Comparison of ENCODE assay signal across 13 cellular contexts in genomic region chr9:113524460-113524859, GRCh38.
DNase-seq lines count a peak whose midpoint lies in the region; ATAC-seq, FAIRE-seq and TF ChIP-seq lines count a peak whose summit lies in the region.
"Had no signal": no experiment of that assay in that cellular context is flagged by ENCODE, and none has a peak within 500 bp of the region (broad histone marks: within the 10 kb centered on the region; RNA-seq: fewer than 3 reads in every experiment).

No MANE protein-coding gene starts in this region.

- H3K4me1 Mint-ChIP-seq in activated CD8-positive, alpha-beta T cell treated with anti-CD3 and anti-CD28 coated beads for 36 hours (ENCODE audit: low read depth), result peaks cover 81% of the 10 kb centered on the region

- H3K4me3 Mint-ChIP-seq in activated CD8-positive, alpha-beta T cell treated with anti-CD3 and anti-CD28 coated beads for 36 hours, result peak overlapping the region; percentile 69

- H3K27ac Mint-ChIP-seq in activated CD8-positive, alpha-beta T cell treated with anti-CD3 and anti-CD28 coated beads for 36 hours, result peak overlapping the region; percentile 71

- intact Hi-C loops in activated CD8-positive, alpha-beta T cell treated with anti-CD3 and anti-CD28 coated beads for 36 hours (cut with micrococcal nuclease), result no loop called here
- intact Hi-C loops in kidney (cut with DNase I), result no loop called here

- ATAC-seq in activated CD8-positive, alpha-beta T cell treated with anti-CD3 and anti-CD28 coated beads for 36 hours, result no peak
- ATAC-seq in HG03378 (IDR thresholded peaks at IDR 0.05; ENCODE audit: unreplicated experiment), result no peak
- ATAC-seq: Panc1 had no signal

- H3K27ac ChIP-seq in kidney (ENCODE audit: low read depth in 2 of 2, low read length in 2 of 2) (peak overlapping the region; percentile 51 to 81), skin epidermis (peak overlapping the region in 14 of 21 experiments; percentile 5 to 69 (median 46))

- H3K9me3 Mint-ChIP-seq in activated CD8-positive, alpha-beta T cell treated with anti-CD3 and anti-CD28 coated beads for 36 hours, result no peaks in the 10 kb centered on the region

- peaks cover 73% of the 10 kb centered on the region for H3K36me3 Mint-ChIP-seq in activated CD8-positive, alpha-beta T cell treated with anti-CD3 and anti-CD28 coated beads for 36 hours (ENCODE audit: low read depth)

- TF ChIP-seq CTCF in activated CD8-positive, alpha-beta T cell treated with anti-CD3 and anti-CD28 coated beads for 36 hours (IDR thresholded peaks at IDR 0.05), result no peak
- TF ChIP-seq CTCF in kidney (IDR thresholded peaks at IDR 0.05; ENCODE audit: borderline replicate concordance, extremely low read depth, insufficient read depth), result no peak

- no peak overlapping the region for H3K4me3 ChIP-seq in kidney (ENCODE audit: low read length in 2 of 2)
- no peak overlapping the region for H3K4me3 ChIP-seq in skin epidermis
- no peak overlapping the region for H3K4me3 ChIP-seq in MG63
- H3K4me3 ChIP-seq: adrenal gland had no signal

- DNase-seq in GM19239 (ENCODE audit: insufficient read length, low spot score) (no peak), kidney (no peak), NCI-H526 (lab: John Stamatoyannopoulos, UW) (no peak), MG63 (no peak), DMS79 (lab: John Stamatoyannopoulos, UW) (no peak)
- no peak for DNase-seq in activated CD8-positive, alpha-beta T cell treated with anti-CD3 and anti-CD28 coated beads for 36 hours
- DNase-seq: activated CD4-positive, CD25-positive, alpha-beta regulatory T cell; DMS53; NCI-H2029 had no signal

- H3K27me3 ChIP-seq in MG63, result no peaks in the 10 kb centered on the region
- H3K27me3 ChIP-seq: adrenal gland had no signal

- peaks cover 17 to 26% of the 10 kb centered on the region in 2 donors for H3K36me3 ChIP-seq in kidney (ENCODE audit: control insufficient read depth in 1 of 2, insufficient read depth in 2 of 2, low read length in 2 of 2)
- no peaks in the 10 kb centered on the region for H3K36me3 ChIP-seq in MG63

- FAIRE-seq in GM19239 (lab: Jason Lieb, UNC), result peak; percentile 33
- FAIRE-seq in kidney (lab: Jason Lieb, UNC), result no peak

- H3K4me1 ChIP-seq in kidney (ENCODE audit: control insufficient read depth in 1 of 2, insufficient read depth in 1 of 2, low read depth in 1 of 2, low read length in 2 of 2), result peaks cover 46 to 57% of the 10 kb centered on the region in 2 donors

- no peak overlapping the region for H3K9ac ChIP-seq in kidney (ENCODE audit: low read length in 2 of 2)

- no peaks in the 10 kb centered on the region for H3K27me3 Mint-ChIP-seq in activated CD8-positive, alpha-beta T cell treated with anti-CD3 and anti-CD28 coated beads for 36 hours

- H3K9me3 ChIP-seq in kidney (ENCODE audit: control insufficient read depth in 1 of 2, low read length in 2 of 2) (no peaks in the 10 kb centered on the region), MG63 (no peaks in the 10 kb centered on the region)
- H3K9me3 ChIP-seq: adrenal gland had no signal

- POLR2A ChIA-PET in activated CD8-positive, alpha-beta T cell treated with anti-CD3 and anti-CD28 coated beads for 36 hours (lab: Charles Lee), result interaction anchor here (0.9 to 6.1 kb wide), 8 partner anchors 8 to 249 kb away, joined by 3 to 50 read pairs (median 6); partner anchors contain the start of genes C9orf43, CDC26, POLE3 and PRPF4

- CTCF ChIA-PET in activated CD8-positive, alpha-beta T cell treated with anti-CD3 and anti-CD28 coated beads for 36 hours (lab: Charles Lee), result interaction anchor here (0.8 to 2.6 kb wide), 8 partner anchors 12 to 134 kb away, joined by 3 to 17 read pairs (median 6); no protein-coding TSS in a partner anchor
